27 cellular contexts compared by ENCODE assay signal in genomic region chr17:5823219-5823618, GRCh38.
"Had no signal": no experiment of that assay in that cellular context is flagged by ENCODE, and none has a peak within 500 bp of the region (broad histone marks: within the 10 kb centered on the region; RNA-seq: fewer than 3 reads in every experiment).

No MANE protein-coding gene starts in this region.

- FAIRE-seq: RCC 7860, TTC549 had no signal

- H3K27me3 ChIP-seq: ascending aorta, body of pancreas, cardiac muscle cell had no signal

- H3K9me3 ChIP-seq: body of pancreas had no signal

- H3K9me3 Mint-ChIP-seq: activated naive CD8-positive, alpha-beta T cell treated with anti-CD3 and anti-CD28 coated beads, Interleukin-2, amount 50 U/mL, for 24 hours had no signal

- H3K36me3 ChIP-seq: ascending aorta, cardiac muscle cell had no signal

- H3K4me3 ChIP-seq: ascending aorta, body of pancreas, cardiac muscle cell had no signal

- H3K36me3 Mint-ChIP-seq: activated CD8-positive, alpha-beta memory T cell treated with anti-CD3 and anti-CD28 coated beads, Interleukin-2, amount 10 ng/mL, durations not matched to agents 7 days and 5 days; activated naive CD4-positive, alpha-beta T cell treated with anti-CD3 and anti-CD28 coated beads, Interleukin-2, amount 50 U/mL, for 72 hours had no signal

- H3K27ac ChIP-seq: ascending aorta, body of pancreas, cardiac muscle cell had no signal

- H3K4me3 Mint-ChIP-seq: activated CD8-positive, alpha-beta memory T cell treated with anti-CD3 and anti-CD28 coated beads, Interleukin-2, amount 10 ng/mL, durations not matched to agents 7 days and 5 days; activated naive CD8-positive, alpha-beta T cell treated with anti-CD3 and anti-CD28 coated beads, Interleukin-2, amount 50 U/mL, for 24 hours; activated T-cell treated with anti-CD3 and anti-CD28 coated beads, Interleukin-2, amount 50 U/mL, for 4 hours; T-helper 17 cell had no signal

- ATAC-seq: activated CD8-positive, alpha-beta memory T cell treated with anti-CD3 and anti-CD28 coated beads, Interleukin-2, amount 10 ng/mL, durations not matched to agents 7 days and 5 days; activated naive CD4-positive, alpha-beta T cell treated with anti-CD3 and anti-CD28 coated beads, Interleukin-2, amount 50 U/mL, for 72 hours; activated naive CD8-positive, alpha-beta T cell treated with anti-CD3 and anti-CD28 coated beads, Interleukin-2, amount 50 U/mL, for 24 hours; activated T-cell treated with anti-CD3 and anti-CD28 coated beads, Interleukin-2, amount 50 U/mL, for 4 hours; body of pancreas; T-helper 17 cell had no signal

- DNase-seq: activated CD4-positive, alpha-beta T cell treated with anti-CD3 and anti-CD28 coated beads for 4 hours; activated CD4-positive, alpha-beta T cell treated with anti-CD3 and anti-CD28 coated beads, Interleukin-2, amount 50 U/mL, for 4 hours; activated CD8-positive, alpha-beta memory T cell treated with anti-CD3 and anti-CD28 coated beads, Interleukin-2, amount 10 ng/mL, durations not matched to agents 7 days and 5 days; activated effector memory CD4-positive, alpha-beta T cell treated with anti-CD3 and anti-CD28 coated beads, Interleukin-2, amount 50 U/mL, for 16 hours; activated naive CD4-positive, alpha-beta T cell treated with Interleukin-2 at 50 U/mL for 16 hours; activated naive CD8-positive, alpha-beta T cell treated with anti-CD3 and anti-CD28 coated beads, Interleukin-2, amount 50 U/mL, for 24 hours; activated T-cell treated with anti-CD3 and anti-CD28 coated beads, Interleukin-2, amount 50 U/mL, for 4 hours; amniotic stem cell; body of pancreas; cerebellar nuclear complex; KG1; MV-4-11; NCI-H1092 treated with DMSO at 0.1 percent for 48 hours; NCI-H1436; NCI-H1694 treated with DMSO at 0.1 percent for 48 hours; NCI-H2029 treated with DMSO at 0.1 percent for 48 hours; NCI-H345; NCI-H510A; NCI-H526 treated with DMSO at 0.1 percent for 48 hours; SHP77 treated with DMSO at 0.1 percent for 48 hours; T-helper 17 cell; T-helper 9 cell had no signal

- H3K27ac Mint-ChIP-seq: activated CD8-positive, alpha-beta memory T cell treated with anti-CD3 and anti-CD28 coated beads, Interleukin-2, amount 10 ng/mL, durations not matched to agents 7 days and 5 days; activated naive CD4-positive, alpha-beta T cell treated with anti-CD3 and anti-CD28 coated beads, Interleukin-2, amount 50 U/mL, for 72 hours; activated naive CD8-positive, alpha-beta T cell treated with anti-CD3 and anti-CD28 coated beads, Interleukin-2, amount 50 U/mL, for 24 hours; T-helper 17 cell had no signal

- H3K4me1 Mint-ChIP-seq: T-helper 17 cell had no signal

- H3K4me1 ChIP-seq: ascending aorta, body of pancreas had no signal
